18 cellular contexts compared by ENCODE assay signal in genomic region chr5:169006206-169006605, GRCh38.
"Had no signal": no experiment of that assay in that cellular context is flagged by ENCODE, and none has a peak within 500 bp of the region (broad histone marks: within the 10 kb centered on the region; RNA-seq: fewer than 3 reads in every experiment).

No MANE protein-coding gene starts in this region.

- H3K27ac Mint-ChIP-seq: activated CD4-positive, alpha-beta T cell treated with anti-CD3 and anti-CD28 coated beads, Interleukin-2, amount 10 ng/mL, durations not matched to agents 24 days and 14 days; activated CD8-positive, alpha-beta T cell treated with anti-CD3 and anti-CD28 coated beads, Interleukin-2, amount 10 ng/mL, durations not matched to agents 7 days and 5 days; activated naive CD4-positive, alpha-beta T cell treated with anti-CD3 and anti-CD28 coated beads for 36 hours; activated T-cell treated with anti-CD3 and anti-CD28 coated beads, Interleukin-2, amount 50 U/mL, for 24 hours; dendritic cell treated with granulocyte-macrophage colony-stimulating factor and Interleukin-4, amounts not matched to agents 40 ng/mL and 50 ng/mL, for 4 days; mesothelial cell of epicardium; progenitor cell of endocrine pancreas had no signal

- H3K4me1 Mint-ChIP-seq: activated CD4-positive, alpha-beta T cell treated with anti-CD3 and anti-CD28 coated beads, Interleukin-2, amount 10 ng/mL, durations not matched to agents 24 days and 14 days; central memory CD8-positive, alpha-beta T cell had no signal

- H3K36me3 Mint-ChIP-seq: mesothelial cell of epicardium had no signal

- H3K4me3 ChIP-seq: esophagus muscularis mucosa, lung, vagina had no signal

- H3K27me3 ChIP-seq: brain microvascular endothelial cell, esophagus muscularis mucosa, vagina had no signal

- H3K36me3 ChIP-seq: brain microvascular endothelial cell, esophagus muscularis mucosa, vagina had no signal

- H3K9me3 Mint-ChIP-seq: activated CD4-positive, alpha-beta T cell treated with anti-CD3 and anti-CD28 coated beads, Interleukin-2, amount 10 ng/mL, durations not matched to agents 24 days and 14 days; activated naive CD4-positive, alpha-beta T cell treated with anti-CD3 and anti-CD28 coated beads for 36 hours; activated T-cell treated with anti-CD3 and anti-CD28 coated beads, Interleukin-2, amount 50 U/mL, for 24 hours; central memory CD8-positive, alpha-beta T cell; dendritic cell treated with granulocyte-macrophage colony-stimulating factor and Interleukin-4, amounts not matched to agents 40 ng/mL and 50 ng/mL, for 4 days; mesothelial cell of epicardium had no signal

- DNase-seq: activated CD4-positive, alpha-beta T cell treated with anti-CD3 and anti-CD28 coated beads, Interleukin-2, amount 10 ng/mL, durations not matched to agents 24 days and 14 days; activated CD8-positive, alpha-beta T cell treated with anti-CD3 and anti-CD28 coated beads, Interleukin-2, amount 10 ng/mL, durations not matched to agents 7 days and 5 days; activated naive CD4-positive, alpha-beta T cell treated with anti-CD3 and anti-CD28 coated beads for 36 hours; activated T-cell treated with anti-CD3 and anti-CD28 coated beads, Interleukin-2, amount 50 U/mL, for 24 hours; brain microvascular endothelial cell; effector CD8-positive, alpha-beta T cell; hippocampal formation; stimulated activated naive CD4-positive, alpha-beta T cell treated with Interleukin-2 at 50 U/mL for 16 hours; T1000; trophoblast cell had no signal

- H3K4me3 Mint-ChIP-seq: activated CD4-positive, alpha-beta T cell treated with anti-CD3 and anti-CD28 coated beads, Interleukin-2, amount 10 ng/mL, durations not matched to agents 24 days and 14 days; activated CD8-positive, alpha-beta T cell treated with anti-CD3 and anti-CD28 coated beads, Interleukin-2, amount 10 ng/mL, durations not matched to agents 7 days and 5 days; activated naive CD4-positive, alpha-beta T cell treated with anti-CD3 and anti-CD28 coated beads for 36 hours; activated T-cell treated with anti-CD3 and anti-CD28 coated beads, Interleukin-2, amount 50 U/mL, for 24 hours; central memory CD8-positive, alpha-beta T cell; dendritic cell treated with granulocyte-macrophage colony-stimulating factor and Interleukin-4, amounts not matched to agents 40 ng/mL and 50 ng/mL, for 4 days; mesothelial cell of epicardium had no signal

- FAIRE-seq: keratinocyte had no signal

- H3K27ac ChIP-seq: brain microvascular endothelial cell, esophagus muscularis mucosa, vagina had no signal

- ATAC-seq: activated CD8-positive, alpha-beta T cell treated with anti-CD3 and anti-CD28 coated beads, Interleukin-2, amount 10 ng/mL, durations not matched to agents 7 days and 5 days had no signal
